Comparison of ENCODE assay signal across 16 cellular contexts in genomic region chr22:22866381-22867111, GRCh38. TPM values are rescaled to one million over a fixed set of nuclear protein-coding genes. Genes with fewer than 3 reads are reported as not detected.
DNase-seq lines count a peak whose midpoint lies in the region; ATAC-seq and TF ChIP-seq lines count a peak whose summit lies in the region.
"Had no signal": no experiment of that assay in that cellular context is flagged by ENCODE, and none has a peak within 500 bp of the region (broad histone marks: within the 10 kb centered on the region; RNA-seq: fewer than 3 reads in every experiment).

No MANE protein-coding gene starts in this region.

- POLR2A ChIA-PET in activated CD4-positive, alpha-beta T cell treated with anti-CD3 and anti-CD28 coated beads, Interleukin-2, amount 10 ng/mL, durations not matched to agents 7 days and 5 days (lab: Charles Lee) = no interaction called here

- CTCF ChIA-PET in activated CD4-positive, alpha-beta T cell treated with anti-CD3 and anti-CD28 coated beads, Interleukin-2, amount 10 ng/mL, durations not matched to agents 7 days and 5 days (lab: Charles Lee) = interaction anchor here (1.4 to 1.5 kb wide), 2 partner anchors 11 to 36 kb away, joined by 3 to 4 read pairs; no protein-coding TSS in a partner anchor

- no peaks in the 10 kb centered on the region for H3K36me3 ChIP-seq in right atrium auricular region
- H3K36me3 ChIP-seq: spleen had no signal

- H3K4me3 ChIP-seq in right atrium auricular region = no peak overlapping the region
- H3K4me3 ChIP-seq: spleen had no signal

- H3K27me3 Mint-ChIP-seq in activated naive CD8-positive, alpha-beta T cell = no peaks in the 10 kb centered on the region
- peaks cover 6% of the 10 kb centered on the region for H3K27me3 Mint-ChIP-seq in activated naive CD8-positive, alpha-beta T cell treated with anti-CD3 and anti-CD28 coated beads for 36 hours
- H3K27me3 Mint-ChIP-seq in T-helper 17 cell = no peaks in the 10 kb centered on the region
- peaks cover 58% of the 10 kb centered on the region for H3K27me3 Mint-ChIP-seq in type B pancreatic cell
- H3K27me3 Mint-ChIP-seq in activated CD4-positive, alpha-beta T cell treated with anti-CD3 and anti-CD28 coated beads, Interleukin-2, amount 10 ng/mL, durations not matched to agents 7 days and 5 days = peaks cover 44% of the 10 kb centered on the region
- H3K27me3 Mint-ChIP-seq: activated T-cell treated with anti-CD3 and anti-CD28 coated beads, Interleukin-2, amount 50 U/mL, for 24 hours had no signal

- TF ChIP-seq CTCF in right atrium auricular region (IDR thresholded peaks at IDR 0.05) = no peak
- TF ChIP-seq CTCF in type B pancreatic cell (conservative IDR thresholded peaks at IDR 0.05) = no peak

- H3K27me3 ChIP-seq in right atrium auricular region = no peaks in the 10 kb centered on the region
- H3K27me3 ChIP-seq: spleen had no signal

- H3K4me3 Mint-ChIP-seq in activated naive CD8-positive, alpha-beta T cell = no peak overlapping the region
- no peak overlapping the region for H3K4me3 Mint-ChIP-seq in activated naive CD8-positive, alpha-beta T cell treated with anti-CD3 and anti-CD28 coated beads for 36 hours
- H3K4me3 Mint-ChIP-seq in T-helper 17 cell = no peak overlapping the region
- no peak overlapping the region for H3K4me3 Mint-ChIP-seq in type B pancreatic cell
- H3K4me3 Mint-ChIP-seq in activated CD4-positive, alpha-beta T cell treated with anti-CD3 and anti-CD28 coated beads, Interleukin-2, amount 10 ng/mL, durations not matched to agents 7 days and 5 days = no peak overlapping the region
- H3K4me3 Mint-ChIP-seq: activated T-cell treated with anti-CD3 and anti-CD28 coated beads, Interleukin-2, amount 50 U/mL, for 24 hours; H9 had no signal

- no peak for ATAC-seq in T-helper 17 cell

- H3K27ac ChIP-seq in right atrium auricular region = peak overlapping the region; percentile 35 to 61

- H3K4me1 Mint-ChIP-seq in activated naive CD8-positive, alpha-beta T cell (ENCODE audit: low read depth) = peaks cover 40% of the 10 kb centered on the region
- H3K4me1 Mint-ChIP-seq in activated naive CD8-positive, alpha-beta T cell treated with anti-CD3 and anti-CD28 coated beads for 36 hours = peaks cover 48% of the 10 kb centered on the region
- H3K4me1 Mint-ChIP-seq in T-helper 17 cell = peaks cover 26% of the 10 kb centered on the region
- H3K4me1 Mint-ChIP-seq in type B pancreatic cell (ENCODE audit: unreplicated experiment) = peaks cover 4% of the 10 kb centered on the region
- H3K4me1 Mint-ChIP-seq in activated CD4-positive, alpha-beta T cell treated with anti-CD3 and anti-CD28 coated beads, Interleukin-2, amount 10 ng/mL, durations not matched to agents 7 days and 5 days = peaks cover 37% of the 10 kb centered on the region
- H3K4me1 Mint-ChIP-seq: H9 had no signal

- H3K27ac Mint-ChIP-seq in activated naive CD8-positive, alpha-beta T cell = peak overlapping the region; percentile 58
- no peak overlapping the region for H3K27ac Mint-ChIP-seq in activated naive CD8-positive, alpha-beta T cell treated with anti-CD3 and anti-CD28 coated beads for 36 hours
- H3K27ac Mint-ChIP-seq in T-helper 17 cell (peak overlapping the region; percentile 55), type B pancreatic cell (no peak overlapping the region)
- no peak overlapping the region for H3K27ac Mint-ChIP-seq in activated CD4-positive, alpha-beta T cell treated with anti-CD3 and anti-CD28 coated beads, Interleukin-2, amount 10 ng/mL, durations not matched to agents 7 days and 5 days
- H3K27ac Mint-ChIP-seq: H9 had no signal

- no peak for DNase-seq in activated naive CD8-positive, alpha-beta T cell treated with anti-CD3 and anti-CD28 coated beads for 36 hours
- no peak for DNase-seq in T-helper 17 cell
- DNase-seq in right atrium auricular region (ENCODE audit: low spot score) = peak; percentile 58
- DNase-seq in type B pancreatic cell (ENCODE audit: extremely low spot score, unreplicated experiment) = peak; percentile 20
- DNase-seq in posterior vena cava (ENCODE audit: low spot score) = no peak
- no peak for DNase-seq in RPMI8226
- no peak for DNase-seq in activated CD4-positive, alpha-beta T cell treated with anti-CD3 and anti-CD28 coated beads, Interleukin-2, amount 10 ng/mL, durations not matched to agents 7 days and 5 days
- DNase-seq: activated CD4-positive, alpha-beta T cell treated with anti-CD3 and anti-CD28 coated beads for 1 hour; activated T-cell treated with anti-CD3 and anti-CD28 coated beads, Interleukin-2, amount 50 U/mL, for 24 hours; amygdala; H9; NCI-H774; spleen; stimulated activated naive CD4-positive, alpha-beta T cell treated with Interleukin-2 at 50 U/mL for 16 hours had no signal

- intact Hi-C loops in posterior vena cava (cut with DNase I) = no loop called here

- no peaks in the 10 kb centered on the region for H3K36me3 Mint-ChIP-seq in activated naive CD8-positive, alpha-beta T cell
- H3K36me3 Mint-ChIP-seq in activated naive CD8-positive, alpha-beta T cell treated with anti-CD3 and anti-CD28 coated beads for 36 hours = peaks cover 3% of the 10 kb centered on the region
- no peaks in the 10 kb centered on the region for H3K36me3 Mint-ChIP-seq in T-helper 17 cell (ENCODE audit: low read depth)
- H3K36me3 Mint-ChIP-seq in type B pancreatic cell = no peaks in the 10 kb centered on the region
- H3K36me3 Mint-ChIP-seq in activated CD4-positive, alpha-beta T cell treated with anti-CD3 and anti-CD28 coated beads, Interleukin-2, amount 10 ng/mL, durations not matched to agents 7 days and 5 days (ENCODE audit: low read depth) = no peaks in the 10 kb centered on the region

- H3K9me3 ChIP-seq in T-helper 17 cell (ENCODE audit: control insufficient read depth, low read length, poor library complexity, severe bottlenecking) (no peaks in the 10 kb centered on the region), right atrium auricular region (no peaks in the 10 kb centered on the region)
- H3K9me3 ChIP-seq: spleen had no signal

- H3K4me1 ChIP-seq in right atrium auricular region = no peaks in the 10 kb centered on the region

- H3K9me3 Mint-ChIP-seq in activated naive CD8-positive, alpha-beta T cell (ENCODE audit: low read depth) = no peaks in the 10 kb centered on the region
- peaks cover 3% of the 10 kb centered on the region for H3K9me3 Mint-ChIP-seq in activated naive CD8-positive, alpha-beta T cell treated with anti-CD3 and anti-CD28 coated beads for 36 hours
- H3K9me3 Mint-ChIP-seq in type B pancreatic cell = no peaks in the 10 kb centered on the region
- peaks cover 5% of the 10 kb centered on the region for H3K9me3 Mint-ChIP-seq in activated CD4-positive, alpha-beta T cell treated with anti-CD3 and anti-CD28 coated beads, Interleukin-2, amount 10 ng/mL, durations not matched to agents 7 days and 5 days
- H3K9me3 Mint-ChIP-seq: activated T-cell treated with anti-CD3 and anti-CD28 coated beads, Interleukin-2, amount 50 U/mL, for 24 hours; H9 had no signal

RNA-seq across cellular contexts. Expression of gene IGLL5, which starts 21.1 kb away (rescaled TPM):
- under 1 TPM; 0.62 to 0.93 TPM for total RNA-seq in activated naive CD8-positive, alpha-beta T cell treated with anti-CD3 and anti-CD28 coated beads for 36 hours
- total RNA-seq in T-helper 17 cell (1 to 10 TPM in 1 of 2 donors, not detected in 1; 1.9 TPM), right atrium auricular region (1 to 10 TPM in 1 of 2 donors, under 1 TPM in 1; 0.59 to 1.4 TPM), type B pancreatic cell (ENCODE audit: low replicate concordance) (not detected in 2 replicates), posterior vena cava (1 to 10 TPM in 1 of 2 donors, under 1 TPM in 1; 0.52 to 1.1 TPM)
- not detected for total RNA-seq in activated CD4-positive, alpha-beta T cell treated with anti-CD3 and anti-CD28 coated beads, Interleukin-2, amount 10 ng/mL, durations not matched to agents 7 days and 5 days
- total RNA-seq: H9, kidney epithelial cell had no signal

Comparison
In these comparisons a context has a peak if more than half of its experiments do, and no peak if none do; other contexts are left out.
1. H3K27ac Mint-ChIP-seq: peak in activated naive CD8-positive, alpha-beta T cell (single experiment) and T-helper 17 cell (single experiment); none in activated naive CD8-positive, alpha-beta T cell treated with anti-CD3 and anti-CD28 coated beads for 36 hours (single experiment), type B pancreatic cell (single experiment) and activated CD4-positive, alpha-beta T cell treated with anti-CD3 and anti-CD28 coated beads, Interleukin-2, amount 10 ng/mL, durations not matched to agents 7 days and 5 days (single experiment).
2. DNase-seq: peak in right atrium auricular region (single experiment) and type B pancreatic cell (single experiment); none in activated naive CD8-positive, alpha-beta T cell treated with anti-CD3 and anti-CD28 coated beads for 36 hours (single experiment), T-helper 17 cell (0 of 3), posterior vena cava (single experiment), RPMI8226 (single experiment) and activated CD4-positive, alpha-beta T cell treated with anti-CD3 and anti-CD28 coated beads, Interleukin-2, amount 10 ng/mL, durations not matched to agents 7 days and 5 days (single experiment).